13 cellular contexts compared by ENCODE assay signal in the genomic region with DNA sequence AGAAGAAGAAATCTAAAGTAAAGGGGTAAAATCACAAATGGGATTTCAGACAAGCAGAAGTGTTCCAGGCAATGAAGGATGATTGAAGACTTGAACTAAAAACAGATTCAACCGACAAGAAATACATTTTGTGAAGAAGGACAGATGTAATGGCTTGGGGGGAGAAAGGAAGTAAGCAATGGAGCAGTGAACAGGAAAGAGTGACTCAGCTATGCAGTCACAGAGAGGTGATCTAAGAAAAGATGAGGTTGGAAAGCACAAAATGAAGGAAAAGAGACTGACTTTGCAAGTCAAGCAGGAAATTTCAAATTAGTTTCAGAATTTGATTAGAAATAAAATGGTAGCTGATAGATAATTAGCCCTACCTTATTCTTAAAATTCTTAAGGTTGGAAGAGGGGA.
A peak's percentile ranks its signal among the peaks of the same experiment; 100 is the strongest.
DNase-seq lines count a peak whose midpoint lies in the region; ATAC-seq and TF ChIP-seq lines count a peak whose summit lies in the region.
"Had no signal": no experiment of that assay in that cellular context is flagged by ENCODE, and none has a peak within 500 bp of the region (broad histone marks: within the 10 kb centered on the region; RNA-seq: fewer than 3 reads in every experiment).

No MANE protein-coding gene starts in this region.

- POLR2A ChIA-PET in Caco-2 (lab: Charles Lee) = no interaction called here

- H3K36me3 Mint-ChIP-seq in T-helper 17 cell (ENCODE audit: low read depth) = no peaks in the 10 kb centered on the region
- no peaks in the 10 kb centered on the region for H3K36me3 Mint-ChIP-seq in Caco-2 (ENCODE audit: insufficient read depth, unreplicated experiment)

- H3K4me3 ChIP-seq in DND-41 (ENCODE audit: low read depth in 1 of 2, low read length in 2 of 2) (no peak overlapping the region), brain microvascular endothelial cell (ENCODE audit: low read depth, low read length) (no peak overlapping the region), Caco-2 (ENCODE audit: low read depth, low read length) (no peak overlapping the region)
- H3K4me3 ChIP-seq: mucosa of descending colon, tibial artery had no signal

- H2AFZ ChIP-seq in DND-41 (ENCODE audit: low read depth, low read length) = no peak overlapping the region

- H3K36me3 ChIP-seq in DND-41 (ENCODE audit: insufficient read depth, low read length) (no peaks in the 10 kb centered on the region), brain microvascular endothelial cell (replicated peaks) (no peaks in the 10 kb centered on the region), Caco-2 (ENCODE audit: control insufficient read depth, insufficient read depth, low read length) (no peaks in the 10 kb centered on the region)
- H3K36me3 ChIP-seq: tibial artery had no signal

- no peak overlapping the region for H3K9ac ChIP-seq in DND-41 (ENCODE audit: low read depth, low read length)

- H3K79me2 ChIP-seq in DND-41 (ENCODE audit: insufficient read depth, low read length) = no peaks in the 10 kb centered on the region

- peak; percentile 60; the same call in 1 of the 3 replicates for ATAC-seq in DND-41 (ENCODE audit: insufficient read depth, low read depth)
- no peak for ATAC-seq in GM19452 (IDR thresholded peaks at IDR 0.05; ENCODE audit: unreplicated experiment)
- ATAC-seq in T-helper 17 cell = no peak
- ATAC-seq: mucosa of descending colon had no signal

- H3K27me3 Mint-ChIP-seq in T-helper 17 cell (peaks cover 19% of the 10 kb centered on the region), Caco-2 (ENCODE audit: insufficient read depth, unreplicated experiment) (peaks cover 18% of the 10 kb centered on the region)

- no peaks in the 10 kb centered on the region for H3K9me3 Mint-ChIP-seq in Caco-2 (ENCODE audit: unreplicated experiment)

- no peaks in the 10 kb centered on the region for H3K27me3 ChIP-seq in DND-41 (ENCODE audit: insufficient read depth, low read length, poor library complexity)
- H3K27me3 ChIP-seq in brain microvascular endothelial cell (replicated peaks) = no peaks in the 10 kb centered on the region
- no peaks in the 10 kb centered on the region for H3K27me3 ChIP-seq in Caco-2 (replicated peaks; ENCODE audit: control insufficient read depth, insufficient read depth, low read length)
- H3K27me3 ChIP-seq: tibial artery had no signal

- DNase-seq in DND-41 (no peak), LHCN-M2 (ENCODE audit: low read depth) (peak; percentile 51), brain microvascular endothelial cell (peak; percentile 51), kidney glomerular epithelial cell (lab: John Stamatoyannopoulos, UW) (peak; percentile 25), T-helper 17 cell (no peak), Caco-2 (no peak)
- DNase-seq in activated CD4-positive, alpha-beta T cell treated with anti-CD3 and anti-CD28 coated beads, Interleukin-2, amount 50 U/mL, for 4 hours = no peak
- DNase-seq: activated CD4-positive, CD25-positive, alpha-beta regulatory T cell; COR-L47; hypothalamus; mucosa of descending colon; tibial artery had no signal

- H3K4me1 Mint-ChIP-seq in T-helper 17 cell (peaks cover 3% of the 10 kb centered on the region), Caco-2 (ENCODE audit: low read depth, unreplicated experiment) (no peaks in the 10 kb centered on the region)

- no peak overlapping the region for H3K27ac Mint-ChIP-seq in T-helper 17 cell
- no peak overlapping the region for H3K27ac Mint-ChIP-seq in Caco-2 (ENCODE audit: unreplicated experiment)

- H3K4me1 ChIP-seq in DND-41 (ENCODE audit: insufficient read depth, low read length) (no peaks in the 10 kb centered on the region), Caco-2 (no peaks in the 10 kb centered on the region)
- H3K4me1 ChIP-seq: tibial artery had no signal

- in situ Hi-C loops in brain microvascular endothelial cell (cut with HindIII; ENCODE audit: low pct_ligation_motif_present, low sequenced_read_pairs) = no loop called here

- no peak for TF ChIP-seq CTCF in DND-41 (IDR thresholded peaks at IDR 0.05; ENCODE audit: borderline replicate concordance, extremely low read depth, low read length, poor library complexity, severe bottlenecking)
- no peak for TF ChIP-seq CTCF in brain microvascular endothelial cell (IDR thresholded peaks at IDR 0.05; ENCODE audit: low read depth, low read length, missing control alignments)
- no peak for TF ChIP-seq CTCF in Caco-2 (IDR thresholded peaks at IDR 0.05; ENCODE audit: insufficient read depth in 1 of 2, low read depth in 1 of 2, low read length in 1 of 2, severe bottlenecking in 1 of 2, unreplicated experiment in 1 of 2)

- no peak overlapping the region for H3K27ac ChIP-seq in DND-41 (ENCODE audit: low read length)
- no peak overlapping the region for H3K27ac ChIP-seq in brain microvascular endothelial cell
- H3K27ac ChIP-seq: tibial artery had no signal

- BruUV-seq in Caco-2 (replicated peaks; lab: Mats Ljungman, UMichigan) = no TSS peak

- no peak overlapping the region for H3K4me3 Mint-ChIP-seq in T-helper 17 cell
- no peak overlapping the region for H3K4me3 Mint-ChIP-seq in Caco-2 (ENCODE audit: unreplicated experiment)

- H4K20me1 ChIP-seq in DND-41 (ENCODE audit: insufficient read depth, low read length) = no peaks in the 10 kb centered on the region

- intact Hi-C loops in Caco-2 (cut with micrococcal nuclease; ENCODE audit: unreplicated experiment) = no loop called here

- CTCF ChIA-PET in Caco-2 (lab: Charles Lee) = no interaction called here

- no peaks in the 10 kb centered on the region for H3K9me3 ChIP-seq in DND-41 (ENCODE audit: insufficient read depth, low read length, severe bottlenecking)
- H3K9me3 ChIP-seq in T-helper 17 cell (ENCODE audit: control insufficient read depth, low read length, poor library complexity, severe bottlenecking) = no peaks in the 10 kb centered on the region
- no peaks in the 10 kb centered on the region for H3K9me3 ChIP-seq in Caco-2
- H3K9me3 ChIP-seq: mucosa of descending colon, tibial artery had no signal

- H3K4me2 ChIP-seq in DND-41 (ENCODE audit: insufficient read depth, low read length) = no peak overlapping the region

Comparison
In these comparisons a context has a peak if more than half of its experiments do, and no peak if none do; other contexts are left out.
1. DNase-seq: peak in LHCN-M2 (single experiment), brain microvascular endothelial cell (single experiment) and kidney glomerular epithelial cell (single experiment); none in DND-41 (single experiment), activated CD4-positive, alpha-beta T cell treated with anti-CD3 and anti-CD28 coated beads, Interleukin-2, amount 50 U/mL, for 4 hours (0 of 2), T-helper 17 cell (0 of 3) and Caco-2 (0 of 2).